ENCODE assay signal across 8 cellular contexts in the genomic region with DNA sequence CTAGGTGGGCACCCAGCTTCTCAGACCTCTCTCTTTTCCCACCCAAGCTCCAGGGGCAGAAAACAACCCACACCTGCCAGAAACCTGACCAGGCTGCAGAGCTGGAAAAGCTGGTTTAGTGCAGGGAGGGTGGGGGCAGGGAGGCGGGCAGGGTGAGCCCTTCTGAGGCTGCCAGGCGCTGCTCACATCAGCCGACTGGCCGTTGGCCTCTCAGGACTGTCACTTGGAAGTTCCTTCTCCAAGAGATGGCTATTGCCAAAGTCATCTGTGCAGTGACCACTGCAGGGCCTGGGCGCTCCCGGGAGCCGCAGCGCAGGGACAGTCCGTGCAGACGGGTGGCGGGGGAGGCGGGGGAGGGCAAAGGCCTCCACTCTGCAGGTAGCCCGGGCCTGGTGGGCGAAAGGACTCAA.
DNase-seq lines count a peak whose midpoint lies in the region; ATAC-seq, FAIRE-seq and TF ChIP-seq lines count a peak whose summit lies in the region.

No MANE protein-coding gene starts in this region.

- peak overlapping the region; percentile 76 to 95 for H3K9ac ChIP-seq in colonic mucosa (ENCODE audit: low read depth in 2 of 2, low read length in 2 of 2)

- no peaks in the 10 kb centered on the region for H3K27me3 ChIP-seq in colonic mucosa
- no peaks in the 10 kb centered on the region for H3K27me3 ChIP-seq in lower lobe of right lung (ENCODE audit: low read depth)
- no peaks in the 10 kb centered on the region for H3K27me3 ChIP-seq in transverse colon

- H3K36me3 ChIP-seq in colonic mucosa (no peaks in the 10 kb centered on the region), lower lobe of right lung (no peaks in the 10 kb centered on the region), transverse colon (no peaks in the 10 kb centered on the region)

- H3K4me1 ChIP-seq in colonic mucosa (peaks cover 4% of the 10 kb centered on the region), lower lobe of right lung (peaks cover 26% of the 10 kb centered on the region), transverse colon (peaks cover 12 to 22% (median 17%) of the 10 kb centered on the region in 4 donors)

- WGBS in transverse colon (ENCODE audit: low coverage in 1 of 2), 2 donors, result 0% methylated on average over 6 of the region's 14 CpGs; no CpG with 5 or more reads in 1 of the 2 donors

- H3K4me3 ChIP-seq in colonic mucosa, result peak overlapping the region; percentile 47
- peak overlapping the region; percentile 68 for H3K4me3 ChIP-seq in lower lobe of right lung
- peak overlapping the region; percentile 41 to 76 (median 54) for H3K4me3 ChIP-seq in transverse colon

- peak; percentile 85 to 91 for ATAC-seq in lower lobe of right lung
- no peak for ATAC-seq in GM18868 (IDR thresholded peaks at IDR 0.05; ENCODE audit: unreplicated experiment)

- H3K9me3 ChIP-seq in colonic mucosa, result no peaks in the 10 kb centered on the region
- H3K9me3 ChIP-seq in lower lobe of right lung, result no peaks in the 10 kb centered on the region
- H3K9me3 ChIP-seq in transverse colon, result no peaks in the 10 kb centered on the region

- TF ChIP-seq EP300 in transverse colon (IDR thresholded peaks at IDR 0.05; ENCODE audit: low read depth), result no peak

- intact Hi-C loops in colonic mucosa (cut with DNase I) (no loop called here), lower lobe of right lung (cut with DNase I) (no loop called here), transverse colon (cut with DNase I; ENCODE audit: low total_unique reads) (loop anchor here (10.0 kb wide), 1 partner anchor 222 kb away; no protein-coding TSS in a partner anchor)

- TF ChIP-seq CTCF in colonic mucosa (IDR thresholded peaks at IDR 0.05) (no peak), lower lobe of right lung (IDR thresholded peaks at IDR 0.05) (no peak), transverse colon (IDR thresholded peaks at IDR 0.05) (no peak)

- peak overlapping the region; percentile 89 for H3K27ac ChIP-seq in colonic mucosa
- peak overlapping the region; percentile 98 for H3K27ac ChIP-seq in lower lobe of right lung
- peak overlapping the region; percentile 91 to 98 (median 95) for H3K27ac ChIP-seq in transverse colon

- DNase-seq in D341Med (ENCODE audit: low spot score), result peak; percentile 42
- peak; percentile 53 for DNase-seq in NCI-H2107 (lab: John Stamatoyannopoulos, UW)
- DNase-seq in colonic mucosa, result peak; percentile 89
- peak; percentile 85 for DNase-seq in lower lobe of right lung
- peak; percentile 86 for DNase-seq in transverse colon
- no peak for DNase-seq in activated effector memory CD4-positive, alpha-beta T cell treated with Interleukin-2 at 50 U/mL for 16 hours
- DNase-seq in H54 (ENCODE audit: insufficient read length, low spot score), result no peak

- TF ChIP-seq POLR2A in transverse colon (IDR thresholded peaks at IDR 0.05) (peak; percentile 9), H54 (IDR thresholded peaks at IDR 0.05; ENCODE audit: low read depth, low read length) (no peak)

- FAIRE-seq in H54 (lab: Jason Lieb, UNC), result no peak

- in situ Hi-C loops in transverse colon (cut with MboI; ENCODE audit: low pct_ligation_motif_present in 1 of 4, low pct_unique_long_range_greater_than_20kb in 1 of 4, low sequenced_read_pairs in 3 of 4), result no loop called here

Comparison
In these comparisons a context has a peak if more than half of its experiments do, and no peak if none do; other contexts are left out.
1. DNase-seq: peak in D341Med (single experiment), NCI-H2107 (single experiment), colonic mucosa (single experiment), lower lobe of right lung (single experiment) and transverse colon (single experiment); none in activated effector memory CD4-positive, alpha-beta T cell treated with Interleukin-2 at 50 U/mL for 16 hours (single experiment) and H54 (single experiment).
2. Peak in every context shown above with its lines, with median percentiles within 50 percentile points of each other: H3K27ac ChIP-seq and H3K4me3 ChIP-seq.